20 cellular contexts compared by ENCODE assay signal in genomic region chr18:42108071-42108470, GRCh38.
DNase-seq lines count a peak whose midpoint lies in the region; ATAC-seq and TF ChIP-seq lines count a peak whose summit lies in the region.
"Had no signal": no experiment of that assay in that cellular context is flagged by ENCODE, and none has a peak within 500 bp of the region (broad histone marks: within the 10 kb centered on the region; RNA-seq: fewer than 3 reads in every experiment).

No MANE protein-coding gene starts in this region.

- H3K9me3 Mint-ChIP-seq in GM23338 (peaks cover 14% of the 10 kb centered on the region; the same call in 2 of the 3 replicates), neural crest cell (no peaks in the 10 kb centered on the region)
- H3K9me3 Mint-ChIP-seq: CD4-positive, alpha-beta memory T cell had no signal

- intact Hi-C loops in sigmoid colon (cut with DNase I) (no loop called here), transverse colon (cut with DNase I; ENCODE audit: low total_unique reads) (no loop called here)

- in situ Hi-C loops in transverse colon (cut with MboI; ENCODE audit: low pct_ligation_motif_present in 1 of 4, low pct_unique_long_range_greater_than_20kb in 1 of 4, low sequenced_read_pairs in 3 of 4), result loop anchor here in 3 of 4 donors (25.0 kb wide), 2 partner anchors 1154 to 1479 kb away; no protein-coding TSS in a partner anchor

- H3K27ac ChIP-seq in GM23338 (ENCODE audit: low read depth) (no peak overlapping the region), sigmoid colon (no peak overlapping the region), transverse colon (no peak overlapping the region)
- H3K27ac ChIP-seq: BLaER1 had no signal

- H3K27me3 Mint-ChIP-seq in GM23338 (ENCODE audit: insufficient read depth, low read depth, poor library complexity) (no peaks in the 10 kb centered on the region), neural crest cell (ENCODE audit: low read depth) (no peaks in the 10 kb centered on the region)
- H3K27me3 Mint-ChIP-seq: CD4-positive, alpha-beta memory T cell had no signal

- H3K4me3 ChIP-seq in GM23338 (no peak overlapping the region), sigmoid colon (no peak overlapping the region), transverse colon (no peak overlapping the region)
- H3K4me3 ChIP-seq: BLaER1 had no signal

- peaks cover 5% of the 10 kb centered on the region; the same call in 1 of the 2 replicates for H3K9me2 ChIP-seq in GM23338 (ENCODE audit: insufficient read depth)
- H3K9me2 ChIP-seq: SK-N-SH had no signal

- H3K9me3 ChIP-seq in sigmoid colon, result no peaks in the 10 kb centered on the region
- H3K9me3 ChIP-seq in transverse colon, result no peaks in the 10 kb centered on the region
- H3K9me3 ChIP-seq: SK-N-SH had no signal

- H3K27ac Mint-ChIP-seq in GM23338 (no peak overlapping the region), neural crest cell (ENCODE audit: unreplicated experiment) (peak overlapping the region; percentile 9)
- H3K27ac Mint-ChIP-seq: CD4-positive, alpha-beta memory T cell had no signal

- peak; percentile 58 for ATAC-seq in GM23338

- no peaks in the 10 kb centered on the region for H3F3A ChIP-seq in GM23338 (replicated peaks; ENCODE audit: low read depth)

- DNase-seq in GM23338 (ENCODE audit: low spot score) (no peak), NCI-H2227 treated with DMSO at 0.1 percent for 48 hours (lab: John Stamatoyannopoulos, UW) (peak; percentile 42), cerebellar nuclear complex (lab: John Stamatoyannopoulos, UW) (peak; percentile 51 to 74), neural crest cell (ENCODE audit: low read depth, low spot score) (peak; percentile 9), sigmoid colon (no peak), iPS-NIHi7 (ENCODE audit: extremely low spot score) (no peak), transverse colon (no peak)
- DNase-seq: CD4-positive, alpha-beta memory T cell; DMS53; EL; H9; KG1; NCI-H1417 treated with DMSO at 0.1 percent for 48 hours; NCI-H2029 treated with DMSO at 0.1 percent for 48 hours; NCI-H2171; NCI-H510A; NCI-H774; SHP77; SK-N-SH had no signal

- H3K79me2 ChIP-seq in GM23338 (replicated peaks; ENCODE audit: insufficient read depth), result no peaks in the 10 kb centered on the region

- no peak for TF ChIP-seq POLR2A in sigmoid colon (IDR thresholded peaks at IDR 0.05)
- no peak for TF ChIP-seq POLR2A in transverse colon (IDR thresholded peaks at IDR 0.05)

- H3K27me3 ChIP-seq in GM23338 (ENCODE audit: insufficient read depth), result no peaks in the 10 kb centered on the region
- no peaks in the 10 kb centered on the region for H3K27me3 ChIP-seq in sigmoid colon
- no peaks in the 10 kb centered on the region for H3K27me3 ChIP-seq in transverse colon
- H3K27me3 ChIP-seq: BLaER1 had no signal

- H2AFZ ChIP-seq in GM23338, result peak overlapping the region; percentile 95

- TF ChIP-seq EP300 in sigmoid colon (IDR thresholded peaks at IDR 0.05) (no peak), transverse colon (IDR thresholded peaks at IDR 0.05; ENCODE audit: low read depth) (no peak)

- TF ChIP-seq CTCF in GM23338 (conservative IDR thresholded peaks at IDR 0.05; ENCODE audit: low read depth in 2 of 2) (no peak), neural crest cell (conservative IDR thresholded peaks at IDR 0.05) (no peak), sigmoid colon (IDR thresholded peaks at IDR 0.05) (no peak), transverse colon (IDR thresholded peaks at IDR 0.05) (no peak)

- no peaks in the 10 kb centered on the region for H4K20me1 ChIP-seq in GM23338 (replicated peaks; ENCODE audit: insufficient read depth)
- H4K20me1 ChIP-seq: BLaER1 had no signal

- peaks cover 6% of the 10 kb centered on the region for H3K4me1 Mint-ChIP-seq in GM23338
- H3K4me1 Mint-ChIP-seq in neural crest cell, result peaks cover 36% of the 10 kb centered on the region

- peaks cover 8% of the 10 kb centered on the region; the same call in 1 of the 3 replicates for H3K36me3 Mint-ChIP-seq in GM23338 (ENCODE audit: low read depth)
- H3K36me3 Mint-ChIP-seq in neural crest cell (ENCODE audit: low read depth), result peaks cover 3% of the 10 kb centered on the region
- H3K36me3 Mint-ChIP-seq: CD4-positive, alpha-beta memory T cell had no signal

- H3K4me2 ChIP-seq in GM23338, result no peak overlapping the region
- H3K4me2 ChIP-seq: BLaER1, SK-N-SH had no signal

- H3K36me3 ChIP-seq in GM23338 (ENCODE audit: insufficient read depth) (no peaks in the 10 kb centered on the region), sigmoid colon (no peaks in the 10 kb centered on the region), transverse colon (no peaks in the 10 kb centered on the region)
- H3K36me3 ChIP-seq: BLaER1 had no signal

- 74 to 75% methylated on average over 4 of the region's 4 CpGs for WGBS in sigmoid colon, 2 donors
- WGBS in transverse colon (ENCODE audit: low coverage in 1 of 2), 2 donors, result 63 to 66% methylated on average over 1 to 4 of the region's 4 CpGs

- H3K4me3 Mint-ChIP-seq in GM23338, result no peak overlapping the region
- no peak overlapping the region for H3K4me3 Mint-ChIP-seq in neural crest cell
- H3K4me3 Mint-ChIP-seq: CD4-positive, alpha-beta memory T cell; H9 had no signal

- peaks cover 12% of the 10 kb centered on the region for H3K4me1 ChIP-seq in GM23338 (ENCODE audit: insufficient read depth)
- H3K4me1 ChIP-seq in sigmoid colon, result peaks cover 0 to 2% (median 0%) of the 10 kb centered on the region in 4 donors
- no peaks in the 10 kb centered on the region for H3K4me1 ChIP-seq in transverse colon

TF ChIP-seq in GM23338, 12 proteins besides CTCF, POLR2A, EP300 and RAD21 (continues in another document):
- TF ChIP-seq NANOG (IDR thresholded peaks at IDR 0.05; ENCODE audit: borderline replicate concordance), result no peak
- TF ChIP-seq EZH2phosphoT487 (IDR thresholded peaks at IDR 0.05; ENCODE audit: unreplicated experiment), result no peak
- no peak for TF ChIP-seq ZNF462 (CRISPR knock-in tag; IDR thresholded peaks at IDR 0.05)
- TF ChIP-seq ETS1 (IDR thresholded peaks at IDR 0.05), result no peak
- no peak for TF ChIP-seq ZNF114 (CRISPR knock-in tag; IDR thresholded peaks at IDR 0.05)

Comparison
In these comparisons a context has a peak if more than half of its experiments do, and no peak if none do; other contexts are left out.
1. DNase-seq: peak in NCI-H2227 treated with DMSO at 0.1 percent for 48 hours (single experiment), cerebellar nuclear complex (2 of 2) and neural crest cell (single experiment); none in GM23338 (single experiment), sigmoid colon (single experiment), iPS-NIHi7 (single experiment) and transverse colon (single experiment).